Comparison of ENCODE assay signal across 9 cellular contexts in the genomic region with DNA sequence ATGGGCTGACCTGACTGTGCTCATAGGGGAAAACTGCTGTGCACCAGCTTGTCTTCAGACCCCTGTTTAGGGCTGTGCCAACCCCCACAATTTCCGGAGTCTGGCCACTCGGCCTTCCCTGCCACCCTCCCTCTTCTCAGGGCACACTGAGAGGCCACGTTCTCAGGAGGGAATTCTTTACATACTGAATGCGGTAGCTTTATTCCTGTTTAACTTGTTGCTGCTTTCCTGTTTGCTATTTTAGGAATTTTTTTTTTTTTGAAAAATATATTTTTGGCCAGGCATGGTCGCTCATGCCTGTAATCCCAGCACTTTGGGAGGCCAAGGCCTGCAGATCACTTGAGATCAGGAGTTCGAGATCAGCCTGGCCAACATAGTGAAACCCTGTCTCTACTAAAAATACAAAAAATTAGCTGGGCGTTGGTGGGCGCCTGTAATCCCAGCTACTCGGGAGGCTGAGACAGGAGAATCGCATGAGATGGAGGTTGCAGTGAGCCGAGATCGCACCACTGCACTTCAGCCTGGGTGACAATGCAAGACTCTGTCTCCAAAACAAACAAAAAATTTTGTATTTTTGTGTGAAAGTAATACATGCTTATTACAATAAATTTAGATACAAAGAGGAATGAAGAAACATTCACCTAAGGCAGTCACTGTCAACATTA.
DNase-seq lines count a peak whose midpoint lies in the region; ATAC-seq and TF ChIP-seq lines count a peak whose summit lies in the region.
"Had no signal": no experiment of that assay in that cellular context is flagged by ENCODE, and none has a peak within 500 bp of the region (broad histone marks: within the 10 kb centered on the region; RNA-seq: fewer than 3 reads in every experiment).

No MANE protein-coding gene starts in this region.

- no peak overlapping the region for H3K4me2 ChIP-seq in DND-41 (ENCODE audit: insufficient read depth, low read length)

- DNase-seq in DND-41 (no peak), hippocampal formation (lab: John Stamatoyannopoulos, UW) (no peak)
- no peak for DNase-seq in stimulated activated naive CD4-positive, alpha-beta T cell (lab: John Stamatoyannopoulos, UW)
- no peak for DNase-seq in activated CD4-positive, CD25-positive, alpha-beta regulatory T cell treated with anti-CD3 and anti-CD28 coated beads, Interleukin-2, amount 50 U/mL, for 72 hours
- DNase-seq: Caco-2 had no signal

- peak overlapping the region; percentile 50; the same call in 1 of the 2 replicates for H3K9ac ChIP-seq in DND-41 (ENCODE audit: low read depth, low read length)
- H3K9ac ChIP-seq in subcutaneous abdominal adipose tissue (ENCODE audit: low read length in 5 of 5), result no peak overlapping the region

- TF ChIP-seq CTCF in DND-41 (IDR thresholded peaks at IDR 0.05; ENCODE audit: borderline replicate concordance, extremely low read depth, low read length, poor library complexity, severe bottlenecking), result no peak
- TF ChIP-seq CTCF in VCaP (conservative IDR thresholded peaks at IDR 0.05), result no peak

- H3K9me3 ChIP-seq in DND-41 (ENCODE audit: insufficient read depth, low read length, severe bottlenecking), result no peaks in the 10 kb centered on the region
- H3K9me3 ChIP-seq in subcutaneous abdominal adipose tissue (ENCODE audit: control insufficient read depth in 5 of 5, low read length in 5 of 5), result no peaks in the 10 kb centered on the region
- H3K9me3 ChIP-seq: Caco-2 had no signal

- no peak for ATAC-seq in DND-41 (ENCODE audit: insufficient read depth, low read depth)
- no peak for ATAC-seq in HG02885 (IDR thresholded peaks at IDR 0.05; ENCODE audit: poor library complexity, unreplicated experiment)

- H3K4me3 ChIP-seq in DND-41 (ENCODE audit: low read depth in 1 of 2, low read length in 2 of 2), result no peak overlapping the region
- no peak overlapping the region for H3K4me3 ChIP-seq in subcutaneous abdominal adipose tissue (ENCODE audit: low read depth in 1 of 5, low read length in 5 of 5)

- no peaks in the 10 kb centered on the region for H4K20me1 ChIP-seq in DND-41 (ENCODE audit: insufficient read depth, low read length)

- peak overlapping the region; percentile 93 for H3K27ac ChIP-seq in DND-41 (ENCODE audit: low read length)
- H3K27ac ChIP-seq in VCaP, result peak overlapping the region; percentile 37
- peak overlapping the region; percentile 92 for H3K27ac ChIP-seq in layer of hippocampus (ENCODE audit: low read depth, low read length)
- H3K27ac ChIP-seq in subcutaneous abdominal adipose tissue (ENCODE audit: low read depth, low read length), result peak overlapping the region; percentile 52

- no peaks in the 10 kb centered on the region for H3K27me3 ChIP-seq in DND-41 (ENCODE audit: insufficient read depth, low read length, poor library complexity)
- H3K27me3 ChIP-seq in layer of hippocampus (ENCODE audit: control insufficient read depth, insufficient read depth, low read length), result no peaks in the 10 kb centered on the region
- H3K27me3 ChIP-seq in subcutaneous abdominal adipose tissue (ENCODE audit: control insufficient read depth in 5 of 5, insufficient read depth in 4 of 5, low read length in 5 of 5), result no peaks in the 10 kb centered on the region

- H3K4me1 ChIP-seq in DND-41 (ENCODE audit: insufficient read depth, low read length), result peaks cover 57% of the 10 kb centered on the region
- H3K4me1 ChIP-seq in subcutaneous abdominal adipose tissue (ENCODE audit: control insufficient read depth in 5 of 5, insufficient read depth in 5 of 5, low read length in 5 of 5), result peaks cover 14 to 39% (median 33%) of the 10 kb centered on the region in 5 donors
- H3K4me1 ChIP-seq: Caco-2 had no signal

- no peak overlapping the region for H2AFZ ChIP-seq in DND-41 (ENCODE audit: low read depth, low read length)

- peaks cover 8% of the 10 kb centered on the region for H3K79me2 ChIP-seq in DND-41 (ENCODE audit: insufficient read depth, low read length)

- H3K36me3 ChIP-seq in DND-41 (ENCODE audit: insufficient read depth, low read length), result peaks cover 14% of the 10 kb centered on the region
- peaks cover 0 to 22% (median 8%) of the 10 kb centered on the region in 5 donors for H3K36me3 ChIP-seq in subcutaneous abdominal adipose tissue (ENCODE audit: control insufficient read depth in 5 of 5, insufficient read depth in 5 of 5, low read length in 5 of 5)

Comparison
In these comparisons a context has a peak if more than half of its experiments do, and no peak if none do; other contexts are left out.
1. H3K27ac ChIP-seq: peak in every context shown above with its lines; median percentile 93 in DND-41; 92 in layer of hippocampus; 52 in subcutaneous abdominal adipose tissue; 37 in VCaP.